ENCODE assay signal across 8 cellular contexts in genomic region chr11:75597636-75598035, GRCh38. TPM values are rescaled to one million over a fixed set of nuclear protein-coding genes. Genes with fewer than 3 reads are reported as not detected.
DNase-seq lines count a peak whose midpoint lies in the region; ATAC-seq and TF ChIP-seq lines count a peak whose summit lies in the region.

No MANE protein-coding gene starts in this region.

- DNase-seq in AG04449 (ENCODE audit: low read depth, low spot score), result no peak
- peak; percentile 66 for DNase-seq in GM13976 (ENCODE audit: low spot score)
- peak; percentile 4 for DNase-seq in NCI-H446 treated with DMSO at 0.1 percent for 48 hours (lab: John Stamatoyannopoulos, UW)
- peak; percentile 34 to 43 for DNase-seq in cardiac fibroblast (ENCODE audit: low read depth in 2 of 2)
- DNase-seq in progenitor cell of endocrine pancreas (ENCODE audit: low spot score, unreplicated experiment), result no peak
- DNase-seq in naive thymus-derived CD4-positive, alpha-beta T cell, result no peak

- peaks cover 16% of the 10 kb centered on the region for H3K4me1 Mint-ChIP-seq in progenitor cell of endocrine pancreas (ENCODE audit: low read depth)
- peaks cover 0 to 20% (median 8%) of the 10 kb centered on the region in 7 donors for H3K4me1 Mint-ChIP-seq in naive thymus-derived CD4-positive, alpha-beta T cell

- no peak overlapping the region for H3K27ac ChIP-seq in naive thymus-derived CD4-positive, alpha-beta T cell (ENCODE audit: low read depth, low read length)

- no peaks in the 10 kb centered on the region for H3K27me3 ChIP-seq in naive thymus-derived CD4-positive, alpha-beta T cell (ENCODE audit: control insufficient read depth in 2 of 2, insufficient read depth in 2 of 2, low read length in 2 of 2)

- H3K4me3 ChIP-seq in AG04449 (ENCODE audit: low read depth, low read length) (no peak overlapping the region), cardiac fibroblast (replicated peaks in 1 of 2; ENCODE audit: low read depth in 2 of 2, low read length in 2 of 2) (no peak overlapping the region)
- no peak overlapping the region for H3K4me3 ChIP-seq in naive thymus-derived CD4-positive, alpha-beta T cell (ENCODE audit: low read length)

- no peak for ATAC-seq in HG03159 (IDR thresholded peaks at IDR 0.05; ENCODE audit: unreplicated experiment)
- no peak for ATAC-seq in naive thymus-derived CD4-positive, alpha-beta T cell
- no peak for ATAC-seq in HG02840 (IDR thresholded peaks at IDR 0.05; ENCODE audit: low FRiP score, unreplicated experiment)

- H3K36me3 Mint-ChIP-seq in progenitor cell of endocrine pancreas (ENCODE audit: insufficient read depth), result no peaks in the 10 kb centered on the region
- no peaks in the 10 kb centered on the region for H3K36me3 Mint-ChIP-seq in naive thymus-derived CD4-positive, alpha-beta T cell

- TF ChIP-seq CTCF in AG04449 (IDR thresholded peaks at IDR 0.05; ENCODE audit: insufficient read depth, low read length, missing control alignments), result peak; percentile 66
- TF ChIP-seq CTCF in GM13976 (IDR thresholded peaks at IDR 0.05; ENCODE audit: borderline replicate concordance, control extremely low read depth, extremely low read depth, insufficient read depth, missing control alignments), result peak; percentile 53
- peak; percentile 76 for TF ChIP-seq CTCF in cardiac fibroblast (IDR thresholded peaks at IDR 0.05; ENCODE audit: low read depth, low read length)
- peak; percentile 63 for TF ChIP-seq CTCF in progenitor cell of endocrine pancreas (IDR thresholded peaks at IDR 0.05; ENCODE audit: unreplicated experiment)

- peaks cover 13% of the 10 kb centered on the region for H3K27me3 Mint-ChIP-seq in progenitor cell of endocrine pancreas
- peaks cover 0 to 43% (median 3%) of the 10 kb centered on the region in 5 donors for H3K27me3 Mint-ChIP-seq in naive thymus-derived CD4-positive, alpha-beta T cell

- in situ Hi-C loops in GM13976 (cut with MboI; ENCODE audit: low sequenced_read_pairs, unreplicated experiment), result no loop called here

- CTCF ChIA-PET in AG04449 (lab: Yijun Ruan, JAX), result interaction anchor here (0.6 to 3.1 kb wide), 26 partner anchors 8 to 271 kb away, joined by 3 to 21 read pairs (median 3); no protein-coding TSS in a partner anchor
- CTCF ChIA-PET in naive thymus-derived CD4-positive, alpha-beta T cell (lab: Charles Lee), result no interaction called here

- H3K4me3 Mint-ChIP-seq in progenitor cell of endocrine pancreas (ENCODE audit: low read depth), result no peak overlapping the region
- no peak overlapping the region for H3K4me3 Mint-ChIP-seq in naive thymus-derived CD4-positive, alpha-beta T cell

- POLR2A ChIA-PET in AG04449 (lab: Yijun Ruan, JAX), result no interaction called here
- POLR2A ChIA-PET in naive thymus-derived CD4-positive, alpha-beta T cell (lab: Charles Lee), result no interaction called here

- no peaks in the 10 kb centered on the region for H3K36me3 ChIP-seq in naive thymus-derived CD4-positive, alpha-beta T cell (ENCODE audit: control insufficient read depth in 2 of 3, insufficient read depth in 3 of 3, low read length in 3 of 3)

- intact Hi-C loops in naive thymus-derived CD4-positive, alpha-beta T cell (cut with micrococcal nuclease), result no loop called here

- H3K9me3 Mint-ChIP-seq in progenitor cell of endocrine pancreas (ENCODE audit: low read depth), result no peaks in the 10 kb centered on the region
- H3K9me3 Mint-ChIP-seq in naive thymus-derived CD4-positive, alpha-beta T cell, result no peaks in the 10 kb centered on the region

- H3K4me1 ChIP-seq in naive thymus-derived CD4-positive, alpha-beta T cell (ENCODE audit: control insufficient read depth in 2 of 2, insufficient read depth in 2 of 2, low read length in 2 of 2), result peaks cover 0 to under 1% of the 10 kb centered on the region in 2 donors

- H3K9me3 ChIP-seq in naive thymus-derived CD4-positive, alpha-beta T cell (ENCODE audit: control insufficient read depth in 2 of 3, low read length in 3 of 3), result no peaks in the 10 kb centered on the region

- no peak overlapping the region for H3K27ac Mint-ChIP-seq in progenitor cell of endocrine pancreas
- H3K27ac Mint-ChIP-seq in naive thymus-derived CD4-positive, alpha-beta T cell, result no peak overlapping the region

RNA-seq across cellular contexts. Expression of gene SERPINH1, which starts 35.6 kb away (rescaled TPM):
- total RNA-seq in progenitor cell of endocrine pancreas, result 223 and 234 TPM in 2 replicates
- total RNA-seq in naive thymus-derived CD4-positive, alpha-beta T cell, result 10 to 100 TPM in 3 of 5 experiments, 1 to 10 TPM in 2; 5.1 to 19.9 (median 13.2) TPM
- 1 to 10 TPM; 2.9 to 7.8 TPM for polyA plus RNA-seq in naive thymus-derived CD4-positive, alpha-beta T cell

Comparison
In these comparisons a context has a peak if more than half of its experiments do, and no peak if none do; other contexts are left out.
1. DNase-seq: peak in GM13976 (single experiment), NCI-H446 treated with DMSO at 0.1 percent for 48 hours (single experiment) and cardiac fibroblast (2 of 2); none in AG04449 (single experiment), progenitor cell of endocrine pancreas (single experiment) and naive thymus-derived CD4-positive, alpha-beta T cell (0 of 9).
2. RNA of gene SERPINH1, which starts 35.6 kb away (total RNA-seq): 223 to 234 TPM in progenitor cell of endocrine pancreas; 5.1 to 19.9 TPM in naive thymus-derived CD4-positive, alpha-beta T cell; every median in the first group is over 10 times any median in the second.
3. Peak in every context shown above with its lines, with median percentiles within 50 percentile points of each other: CTCF ChIP-seq.